ENCODE assay signal across 15 cellular contexts in genomic region chr12:65495233-65495632, GRCh38.
A peak's percentile ranks its signal among the peaks of the same experiment; 100 is the strongest.
DNase-seq lines count a peak whose midpoint lies in the region; ATAC-seq and TF ChIP-seq lines count a peak whose summit lies in the region.
"Had no signal": no experiment of that assay in that cellular context is flagged by ENCODE, and none has a peak within 500 bp of the region (broad histone marks: within the 10 kb centered on the region; RNA-seq: fewer than 3 reads in every experiment).

No MANE protein-coding gene starts in this region.

- TF ChIP-seq CTCF in MCF 10A (IDR thresholded peaks at IDR 0.05; ENCODE audit: unreplicated experiment) (no peak), breast epithelium (IDR thresholded peaks at IDR 0.05) (no peak), SK-N-SH (IDR thresholded peaks at IDR 0.05) (no peak), foreskin keratinocyte (conservative IDR thresholded peaks at IDR 0.05) (no peak), left ventricle myocardium inferior (IDR thresholded peaks at IDR 0.05; ENCODE audit: borderline replicate concordance) (no peak), tibial nerve (IDR thresholded peaks at IDR 0.05) (no peak)

- TF ChIP-seq RAD21 in SK-N-SH (IDR thresholded peaks at IDR 0.05; ENCODE audit: low read length), result no peak

- intact Hi-C loops in MCF 10A (cut with micrococcal nuclease), result no loop called here
- intact Hi-C loops in breast epithelium (cut with DNase I; ENCODE audit: low total_unique reads), result no loop called here
- intact Hi-C loops in left ventricle myocardium inferior (cut with micrococcal nuclease), result no loop called here

- no peaks in the 10 kb centered on the region for H3K9me2 ChIP-seq in SK-N-SH

- no peak overlapping the region for H3K9ac ChIP-seq in SK-N-SH

- H3K27me3 ChIP-seq in breast epithelium, result no peaks in the 10 kb centered on the region
- H3K27me3 ChIP-seq in SK-N-SH (ENCODE audit: insufficient read depth), result no peaks in the 10 kb centered on the region
- no peaks in the 10 kb centered on the region for H3K27me3 ChIP-seq in foreskin keratinocyte
- H3K27me3 ChIP-seq in left ventricle myocardium inferior (ENCODE audit: low read depth), result no peaks in the 10 kb centered on the region
- H3K27me3 ChIP-seq in tibial nerve, result no peaks in the 10 kb centered on the region

- peaks cover 8% of the 10 kb centered on the region for H3K9me3 Mint-ChIP-seq in MCF 10A (ENCODE audit: unreplicated experiment)
- H3K9me3 Mint-ChIP-seq: activated T-cell treated with anti-CD3 and anti-CD28 coated beads, Interleukin-2, amount 50 U/mL, for 72 hours had no signal

- no peaks in the 10 kb centered on the region for H4K20me1 ChIP-seq in SK-N-SH (ENCODE audit: insufficient read depth)

- DNase-seq in MCF 10A (ENCODE audit: unreplicated experiment) (peak; percentile 54), breast epithelium (ENCODE audit: low spot score in 2 of 2) (no peak), SK-N-SH (no peak), foreskin keratinocyte (peak; percentile 34 to 65), NCI-H1048 (lab: John Stamatoyannopoulos, UW) (no peak), left ventricle myocardium inferior (no peak), DMS 273 treated with DMSO at 0.1 percent for 48 hours (lab: John Stamatoyannopoulos, UW) (no peak), tibial nerve (ENCODE audit: low spot score in 2 of 2) (no peak)
- DNase-seq: activated T-cell treated with anti-CD3 and anti-CD28 coated beads, Interleukin-2, amount 50 U/mL, for 72 hours; NCI-H1930 had no signal

- peak; percentile 67 for ATAC-seq in foreskin keratinocyte
- ATAC-seq: activated T-cell treated with anti-CD3 and anti-CD28 coated beads, Interleukin-2, amount 50 U/mL, for 72 hours; WTC11 had no signal

- H3K36me3 ChIP-seq in breast epithelium (no peaks in the 10 kb centered on the region), SK-N-SH (replicated peaks in 1 of 2; ENCODE audit: control insufficient read depth in 1 of 2, insufficient read depth in 2 of 2, low read length in 1 of 2) (peaks cover 0 to 9% of the 10 kb centered on the region in 2 experiments), left ventricle myocardium inferior (no peaks in the 10 kb centered on the region), tibial nerve (no peaks in the 10 kb centered on the region)
- H3K36me3 ChIP-seq: prostate gland, thoracic aorta had no signal

- no peak for TF ChIP-seq POLR2A in breast epithelium (IDR thresholded peaks at IDR 0.05)
- TF ChIP-seq POLR2A in tibial nerve (IDR thresholded peaks at IDR 0.05), result no peak

- no peaks in the 10 kb centered on the region for H3K36me3 Mint-ChIP-seq in MCF 10A (ENCODE audit: insufficient read depth, unreplicated experiment)
- H3K36me3 Mint-ChIP-seq: WTC11 had no signal

- no peak overlapping the region for H2AFZ ChIP-seq in SK-N-SH (ENCODE audit: low read depth)
- H2AFZ ChIP-seq: PC-9 had no signal

- BruUV-seq in MCF 10A (replicated peaks; lab: Mats Ljungman, UMichigan), result no TSS peak

- H3K4me3 Mint-ChIP-seq in MCF 10A (ENCODE audit: unreplicated experiment), result no peak overlapping the region
- H3K4me3 Mint-ChIP-seq: activated T-cell treated with anti-CD3 and anti-CD28 coated beads, Interleukin-2, amount 50 U/mL, for 72 hours; WTC11 had no signal

- 0% methylated on average over 2 of the region's 2 CpGs for WGBS in SK-N-SH (ENCODE audit: low lambda C conversion rate)
- WGBS in tibial nerve, 2 donors, result 42 to 48% methylated on average over 2 of the region's 2 CpGs

- H3K4me1 ChIP-seq in breast epithelium (no peaks in the 10 kb centered on the region), SK-N-SH (ENCODE audit: control insufficient read depth in 1 of 2, insufficient read depth in 2 of 2, low read depth in 1 of 2, low read length in 1 of 2) (peaks cover 0 to 16% of the 10 kb centered on the region in 2 experiments; a peak in 2 of 4 replicates), foreskin keratinocyte (no peaks in the 10 kb centered on the region), left ventricle myocardium inferior (peaks cover 8% of the 10 kb centered on the region), tibial nerve (peaks cover 0 to 22% (median 0%) of the 10 kb centered on the region in 4 donors)
- H3K4me1 ChIP-seq: prostate gland had no signal

- CTCF ChIA-PET in MCF 10A (lab: Yijun Ruan, JAX), result interaction anchor here (0.5 kb wide), 1 partner anchor 493 kb away, joined by 3 read pairs; no protein-coding TSS in a partner anchor
- CTCF ChIA-PET in SK-N-SH (lab: Yijun Ruan, JAX), result no interaction called here

- H3K27me3 Mint-ChIP-seq in MCF 10A (ENCODE audit: insufficient read depth, unreplicated experiment), result no peaks in the 10 kb centered on the region

- POLR2A ChIA-PET in MCF 10A (lab: Yijun Ruan, JAX), result interaction anchor here (0.7 kb wide), 1 partner anchor 35 kb away, joined by 3 read pairs; no protein-coding TSS in a partner anchor
- POLR2A ChIA-PET in SK-N-SH (lab: Yijun Ruan, JAX), result no interaction called here

- TF ChIP-seq EP300 in SK-N-SH (IDR thresholded peaks at IDR 0.05; ENCODE audit: borderline replicate concordance in 1 of 2, low read depth in 1 of 2, low read length in 1 of 2), result peak in 1 of 2 experiments; percentile 77; a peak in 1 of 4 replicates
- no peak for TF ChIP-seq EP300 in tibial nerve (IDR thresholded peaks at IDR 0.05)

- peak overlapping the region; percentile 41; the same call in 1 of the 2 replicates for H3K4me2 ChIP-seq in SK-N-SH
- H3K4me2 ChIP-seq: PC-9 had no signal

- no peaks in the 10 kb centered on the region for H3K9me3 ChIP-seq in breast epithelium
- H3K9me3 ChIP-seq in SK-N-SH, result no peaks in the 10 kb centered on the region
- no peaks in the 10 kb centered on the region for H3K9me3 ChIP-seq in left ventricle myocardium inferior (replicated peaks)
- no peaks in the 10 kb centered on the region for H3K9me3 ChIP-seq in tibial nerve
- H3K9me3 ChIP-seq: prostate gland, thoracic aorta had no signal

- H3K4me1 Mint-ChIP-seq in MCF 10A (ENCODE audit: insufficient read depth, unreplicated experiment), result peaks cover 9% of the 10 kb centered on the region

- H3K79me2 ChIP-seq in SK-N-SH (ENCODE audit: insufficient read depth), result no peaks in the 10 kb centered on the region

- H3F3A ChIP-seq in SK-N-SH (replicated peaks; ENCODE audit: insufficient read depth), result peaks cover 6% of the 10 kb centered on the region

- H3K27ac ChIP-seq in breast epithelium (no peak overlapping the region), SK-N-SH (ENCODE audit: low read depth in 2 of 2, low read length in 1 of 2) (peak overlapping the region in 1 of 2 experiments; percentile 43; a peak in 2 of 4 replicates), foreskin keratinocyte (no peak overlapping the region), left ventricle myocardium inferior (replicated peaks) (no peak overlapping the region), tibial nerve (no peak overlapping the region)
- H3K27ac ChIP-seq: 22Rv1, PC-9, prostate gland, thoracic aorta had no signal

- no peak overlapping the region for H3K27ac Mint-ChIP-seq in MCF 10A (ENCODE audit: low read depth, unreplicated experiment)
- H3K27ac Mint-ChIP-seq: WTC11 had no signal

- H3K4me3 ChIP-seq in breast epithelium (no peak overlapping the region), SK-N-SH (ENCODE audit: low read depth in 2 of 2, low read length in 1 of 2) (no peak overlapping the region), left ventricle myocardium inferior (no peak overlapping the region), tibial nerve (no peak overlapping the region)
- H3K4me3 ChIP-seq: PC-9, prostate gland, thoracic aorta had no signal

TF ChIP-seq in SK-N-SH, 30 proteins besides CTCF, POLR2A, EP300 and RAD21 (continues in another document):
- TF ChIP-seq EZH2phosphoT487 (IDR thresholded peaks at IDR 0.05; ENCODE audit: borderline replicate concordance, low read depth) (no peak), USF1 (IDR thresholded peaks at IDR 0.05; ENCODE audit: borderline replicate concordance, low read depth) (no peak), YY1 (IDR thresholded peaks at IDR 0.05; ENCODE audit: low read depth) (no peak), ELF1 (IDR thresholded peaks at IDR 0.05) (no peak), PBX3 (IDR thresholded peaks at IDR 0.05) (peak; percentile 79), RXRA (IDR thresholded peaks at IDR 0.05; ENCODE audit: borderline replicate concordance, low read depth) (no peak), MAX (IDR thresholded peaks at IDR 0.05; ENCODE audit: low read depth) (peak; percentile 88), TEAD4 (IDR thresholded peaks at IDR 0.05; ENCODE audit: borderline replicate concordance, insufficient read depth) (peak; percentile 42; the same call in 1 of the 2 replicates), MEF2A (IDR thresholded peaks at IDR 0.05; ENCODE audit: borderline replicate concordance, low read depth) (no peak), RCOR1 (IDR thresholded peaks at IDR 0.05; ENCODE audit: low read length) (no peak), FOSL2 (IDR thresholded peaks at IDR 0.05; ENCODE audit: borderline replicate concordance, low read depth) (peak; percentile 83), POLR2AphosphoS5 (IDR thresholded peaks at IDR 0.05; ENCODE audit: low read depth, low read length) (peak; percentile 65), TCF12 (IDR thresholded peaks at IDR 0.05) (peak; percentile 84), SIN3A (IDR thresholded peaks at IDR 0.05; ENCODE audit: borderline replicate concordance, low read depth, low read length) (peak; percentile 33; the same call in 1 of the 2 replicates), NFIC (IDR thresholded peaks at IDR 0.05; ENCODE audit: borderline replicate concordance) (peak; percentile 76)

Comparison
In these comparisons a context has a peak if more than half of its experiments do, and no peak if none do; other contexts are left out.
1. DNase-seq: peak in MCF 10A (single experiment) and foreskin keratinocyte (2 of 2); none in breast epithelium (0 of 2), SK-N-SH (single experiment), NCI-H1048 (single experiment), left ventricle myocardium inferior (single experiment), DMS 273 treated with DMSO at 0.1 percent for 48 hours (single experiment) and tibial nerve (0 of 2).